ENCODE assay signal across 1 cellular context in genomic region chr6:31958741-31959739, GRCh38.
TF ChIP-seq lines count a peak whose summit lies in the region.

Gene NELFE, minus strand, starts transcription at chr6:31958971. Its CDS starts 525 bp downstream, at chr6:31958446.
Gene SKIC2, plus strand, starts transcription at chr6:31959175. Its CDS starts 18 bp downstream, at chr6:31959193.

TF ChIP-seq in HepG2, 621 proteins besides CTCF, POLR2A, EP300 and RAD21 (continued from another document and continues in another):
- TF ChIP-seq, protein P1, sequence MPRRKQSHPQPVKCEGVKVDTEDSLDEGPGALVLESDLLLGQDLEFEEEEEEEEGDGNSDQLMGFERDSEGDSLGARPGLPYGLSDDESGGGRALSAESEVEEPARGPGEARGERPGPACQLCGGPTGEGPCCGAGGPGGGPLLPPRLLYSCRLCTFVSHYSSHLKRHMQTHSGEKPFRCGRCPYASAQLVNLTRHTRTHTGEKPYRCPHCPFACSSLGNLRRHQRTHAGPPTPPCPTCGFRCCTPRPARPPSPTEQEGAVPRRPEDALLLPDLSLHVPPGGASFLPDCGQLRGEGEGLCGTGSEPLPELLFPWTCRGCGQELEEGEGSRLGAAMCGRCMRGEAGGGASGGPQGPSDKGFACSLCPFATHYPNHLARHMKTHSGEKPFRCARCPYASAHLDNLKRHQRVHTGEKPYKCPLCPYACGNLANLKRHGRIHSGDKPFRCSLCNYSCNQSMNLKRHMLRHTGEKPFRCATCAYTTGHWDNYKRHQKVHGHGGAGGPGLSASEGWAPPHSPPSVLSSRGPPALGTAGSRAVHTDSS (CRISPR knock-in tag; conservative IDR thresholded peaks at IDR 0.05): 0 out of 2 replicates have a peak, but pooled peaks have one; percentile 50
- TF ChIP-seq POLR2AphosphoS2 (IDR thresholded peaks at IDR 0.05; ENCODE audit: low read depth, low read length) (no peak), RBM22 (optimal IDR thresholded peaks at IDR 0.05; ENCODE audit: low read length) (peak; percentile 60), FOXC1 (CRISPR knock-in tag; IDR thresholded peaks at IDR 0.05; ENCODE audit: borderline replicate concordance) (peak; percentile 69), IRF2 (CRISPR knock-in tag; IDR thresholded peaks at IDR 0.05) (peak; percentile 90), ZSCAN25 (CRISPR knock-in tag; IDR thresholded peaks at IDR 0.05) (peak; percentile 75; the same call in 1 of the 2 replicates), SMAD1 (CRISPR knock-in tag; IDR thresholded peaks at IDR 0.05; ENCODE audit: borderline replicate concordance, low read depth) (0 out of 2 replicates have a peak, but pooled peaks have one; percentile 28), NFKB2 (CRISPR knock-in tag; IDR thresholded peaks at IDR 0.05; ENCODE audit: borderline replicate concordance) (peak; percentile 92; the same call in 1 of the 2 replicates), RCOR2 (CRISPR knock-in tag; IDR thresholded peaks at IDR 0.05) (peak; percentile 83; the same call in 1 of the 2 replicates), ZZZ3 (CRISPR knock-in tag; IDR thresholded peaks at IDR 0.05; ENCODE audit: borderline replicate concordance) (peak; percentile 77), MZF1 (CRISPR knock-in tag; IDR thresholded peaks at IDR 0.05; ENCODE audit: borderline replicate concordance) (no peak), PHB2 (IDR thresholded peaks at IDR 0.05; ENCODE audit: partially characterized antibody) (no peak), CREB1 (IDR thresholded peaks at IDR 0.05) (peak; percentile 98), CREB1 (CRISPR knock-in tag; IDR thresholded peaks at IDR 0.05) (peak; percentile 100), SRSF4 (IDR thresholded peaks at IDR 0.05; ENCODE audit: low read depth, low read length, poor library complexity, severe bottlenecking) (no peak), ZNF407 (CRISPR knock-in tag; IDR thresholded peaks at IDR 0.05; ENCODE audit: not compliant biosample characterization) (no peak), NFE2L2 (IDR thresholded peaks at IDR 0.05; ENCODE audit: low read length) (no peak), ATF5 (CRISPR knock-in tag; IDR thresholded peaks at IDR 0.05; ENCODE audit: low read depth) (no peak), TARDBP (CRISPR knock-in tag; IDR thresholded peaks at IDR 0.05) (peak; percentile 88), KDM4B (CRISPR knock-in tag; IDR thresholded peaks at IDR 0.05) (peak; percentile 90), FOXA3 (CRISPR knock-in tag; IDR thresholded peaks at IDR 0.05) (peak; percentile 45), TEAD2 (CRISPR knock-in tag; IDR thresholded peaks at IDR 0.05) (no peak), SCMH1 (CRISPR knock-in tag; IDR thresholded peaks at IDR 0.05; ENCODE audit: borderline replicate concordance) (no peak), ZNF224 (CRISPR knock-in tag; IDR thresholded peaks at IDR 0.05) (no peak; the same call in 1 of the 2 replicates), CHD2 (IDR thresholded peaks at IDR 0.05; ENCODE audit: low read depth, low read length) (peak; percentile 67)
- TF ChIP-seq, protein P2, sequence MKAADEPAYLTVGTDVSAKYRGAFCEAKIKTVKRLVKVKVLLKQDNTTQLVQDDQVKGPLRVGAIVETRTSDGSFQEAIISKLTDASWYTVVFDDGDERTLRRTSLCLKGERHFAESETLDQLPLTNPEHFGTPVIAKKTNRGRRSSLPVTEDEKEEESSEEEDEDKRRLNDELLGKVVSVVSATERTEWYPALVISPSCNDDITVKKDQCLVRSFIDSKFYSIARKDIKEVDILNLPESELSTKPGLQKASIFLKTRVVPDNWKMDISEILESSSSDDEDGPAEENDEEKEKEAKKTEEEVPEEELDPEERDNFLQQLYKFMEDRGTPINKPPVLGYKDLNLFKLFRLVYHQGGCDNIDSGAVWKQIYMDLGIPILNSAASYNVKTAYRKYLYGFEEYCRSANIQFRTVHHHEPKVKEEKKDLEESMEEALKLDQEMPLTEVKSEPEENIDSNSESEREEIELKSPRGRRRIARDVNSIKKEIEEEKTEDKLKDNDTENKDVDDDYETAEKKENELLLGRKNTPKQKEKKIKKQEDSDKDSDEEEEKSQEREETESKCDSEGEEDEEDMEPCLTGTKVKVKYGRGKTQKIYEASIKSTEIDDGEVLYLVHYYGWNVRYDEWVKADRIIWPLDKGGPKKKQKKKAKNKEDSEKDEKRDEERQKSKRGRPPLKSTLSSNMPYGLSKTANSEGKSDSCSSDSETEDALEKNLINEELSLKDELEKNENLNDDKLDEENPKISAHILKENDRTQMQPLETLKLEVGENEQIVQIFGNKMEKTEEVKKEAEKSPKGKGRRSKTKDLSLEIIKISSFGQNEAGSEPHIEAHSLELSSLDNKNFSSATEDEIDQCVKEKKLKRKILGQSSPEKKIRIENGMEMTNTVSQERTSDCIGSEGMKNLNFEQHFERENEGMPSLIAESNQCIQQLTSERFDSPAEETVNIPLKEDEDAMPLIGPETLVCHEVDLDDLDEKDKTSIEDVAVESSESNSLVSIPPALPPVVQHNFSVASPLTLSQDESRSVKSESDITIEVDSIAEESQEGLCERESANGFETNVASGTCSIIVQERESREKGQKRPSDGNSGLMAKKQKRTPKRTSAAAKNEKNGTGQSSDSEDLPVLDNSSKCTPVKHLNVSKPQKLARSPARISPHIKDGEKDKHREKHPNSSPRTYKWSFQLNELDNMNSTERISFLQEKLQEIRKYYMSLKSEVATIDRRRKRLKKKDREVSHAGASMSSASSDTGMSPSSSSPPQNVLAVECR (CRISPR knock-in tag; IDR thresholded peaks at IDR 0.05; ENCODE audit: borderline replicate concordance): peak; percentile 100
- TF ChIP-seq, protein P3, sequence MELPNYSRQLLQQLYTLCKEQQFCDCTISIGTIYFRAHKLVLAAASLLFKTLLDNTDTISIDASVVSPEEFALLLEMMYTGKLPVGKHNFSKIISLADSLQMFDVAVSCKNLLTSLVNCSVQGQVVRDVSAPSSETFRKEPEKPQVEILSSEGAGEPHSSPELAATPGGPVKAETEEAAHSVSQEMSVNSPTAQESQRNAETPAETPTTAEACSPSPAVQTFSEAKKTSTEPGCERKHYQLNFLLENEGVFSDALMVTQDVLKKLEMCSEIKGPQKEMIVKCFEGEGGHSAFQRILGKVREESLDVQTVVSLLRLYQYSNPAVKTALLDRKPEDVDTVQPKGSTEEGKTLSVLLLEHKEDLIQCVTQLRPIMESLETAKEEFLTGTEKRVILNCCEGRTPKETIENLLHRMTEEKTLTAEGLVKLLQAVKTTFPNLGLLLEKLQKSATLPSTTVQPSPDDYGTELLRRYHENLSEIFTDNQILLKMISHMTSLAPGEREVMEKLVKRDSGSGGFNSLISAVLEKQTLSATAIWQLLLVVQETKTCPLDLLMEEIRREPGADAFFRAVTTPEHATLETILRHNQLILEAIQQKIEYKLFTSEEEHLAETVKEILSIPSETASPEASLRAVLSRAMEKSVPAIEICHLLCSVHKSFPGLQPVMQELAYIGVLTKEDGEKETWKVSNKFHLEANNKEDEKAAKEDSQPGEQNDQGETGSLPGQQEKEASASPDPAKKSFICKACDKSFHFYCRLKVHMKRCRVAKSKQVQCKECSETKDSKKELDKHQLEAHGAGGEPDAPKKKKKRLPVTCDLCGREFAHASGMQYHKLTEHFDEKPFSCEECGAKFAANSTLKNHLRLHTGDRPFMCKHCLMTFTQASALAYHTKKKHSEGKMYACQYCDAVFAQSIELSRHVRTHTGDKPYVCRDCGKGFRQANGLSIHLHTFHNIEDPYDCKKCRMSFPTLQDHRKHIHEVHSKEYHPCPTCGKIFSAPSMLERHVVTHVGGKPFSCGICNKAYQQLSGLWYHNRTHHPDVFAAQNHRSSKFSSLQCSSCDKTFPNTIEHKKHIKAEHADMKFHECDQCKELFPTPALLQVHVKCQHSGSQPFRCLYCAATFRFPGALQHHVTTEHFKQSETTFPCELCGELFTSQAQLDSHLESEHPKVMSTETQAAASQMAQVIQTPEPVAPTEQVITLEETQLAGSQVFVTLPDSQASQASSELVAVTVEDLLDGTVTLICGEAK (IDR thresholded peaks at IDR 0.05): peak; percentile 97
- TF ChIP-seq, protein P3 (CRISPR knock-in tag; IDR thresholded peaks at IDR 0.05): no peak; the same call in 1 of the 2 replicates
